In genomic region chr16:73143681-73144370, GRCh38 we compare ENCODE assay signal across 12 cellular contexts.
DNase-seq lines count a peak whose midpoint lies in the region; ATAC-seq and TF ChIP-seq lines count a peak whose summit lies in the region.
"Had no signal": no experiment of that assay in that cellular context is flagged by ENCODE, and none has a peak within 500 bp of the region (broad histone marks: within the 10 kb centered on the region; RNA-seq: fewer than 3 reads in every experiment).

No MANE protein-coding gene starts in this region.

- H3K27ac ChIP-seq in left lung = peak overlapping the region; percentile 41 to 43
- peak overlapping the region in 2 of 5 donors; percentile 50 to 64 for H3K27ac ChIP-seq in stomach
- no peak overlapping the region for H3K27ac ChIP-seq in WERI-Rb-1

- no peak for TF ChIP-seq CTCF in choroid plexus epithelial cell (conservative IDR thresholded peaks at IDR 0.05; ENCODE audit: low read depth, low read length)
- TF ChIP-seq CTCF in left lung (IDR thresholded peaks at IDR 0.05) = no peak
- no peak for TF ChIP-seq CTCF in stomach (IDR thresholded peaks at IDR 0.05)
- TF ChIP-seq CTCF in WERI-Rb-1 (IDR thresholded peaks at IDR 0.05; ENCODE audit: low read depth, low read length) = no peak

- no peaks in the 10 kb centered on the region for H3K4me1 ChIP-seq in left lung
- peaks cover 0 to 10% (median 2%) of the 10 kb centered on the region in 4 donors for H3K4me1 ChIP-seq in stomach

- intact Hi-C loops in left lung (cut with DNase I) (no loop called here), stomach (cut with DNase I; ENCODE audit: low total_unique reads) (no loop called here)

- H3K9me3 ChIP-seq in left lung = no peaks in the 10 kb centered on the region
- H3K9me3 ChIP-seq in stomach = no peaks in the 10 kb centered on the region
- H3K9me3 ChIP-seq in WERI-Rb-1 (ENCODE audit: severe bottlenecking) = no peaks in the 10 kb centered on the region

- peak; percentile 60 for DNase-seq in EH (ENCODE audit: low read depth)
- peak; percentile 33 for DNase-seq in choroid plexus epithelial cell (ENCODE audit: low read depth)
- no peak for DNase-seq in left lung
- DNase-seq in stomach = no peak
- DNase-seq in WERI-Rb-1 = no peak
- DNase-seq: hippocampal formation, NCI-H2171 had no signal

- H3K4me3 ChIP-seq in choroid plexus epithelial cell (ENCODE audit: low read depth, low read length) = peak overlapping the region; percentile 56
- peak overlapping the region in 1 of 2 donors; percentile 5 for H3K4me3 ChIP-seq in left lung
- peak overlapping the region; percentile 28 to 38 (median 31) for H3K4me3 ChIP-seq in stomach
- no peak overlapping the region for H3K4me3 ChIP-seq in WERI-Rb-1 (ENCODE audit: low read depth, low read length)

- H3K36me3 ChIP-seq in left lung (no peaks in the 10 kb centered on the region), stomach (no peaks in the 10 kb centered on the region), WERI-Rb-1 (no peaks in the 10 kb centered on the region)

- ATAC-seq in left lung = no peak
- ATAC-seq in GM18520 (IDR thresholded peaks at IDR 0.05; ENCODE audit: unreplicated experiment) = no peak
- ATAC-seq in HG02840 (IDR thresholded peaks at IDR 0.05; ENCODE audit: low FRiP score, unreplicated experiment) = no peak
- ATAC-seq in GM21526 (IDR thresholded peaks at IDR 0.05; ENCODE audit: low FRiP score, unreplicated experiment) = no peak
- ATAC-seq: natural killer cell treated with Interleukin-12 subunit alpha and Interleukin-12 subunit beta and Interleukin-15 and Interleukin-18, amount 100 ng/mL, for 72 hours; Panc1 had no signal

- 29 to 45% (median 37%) methylated on average over 14 of the region's 14 CpGs for WGBS in stomach, 5 donors

- no peak for TF ChIP-seq POLR2A in stomach (IDR thresholded peaks at IDR 0.05)

- H3K27me3 ChIP-seq in left lung (no peaks in the 10 kb centered on the region), stomach (peaks cover 0 to 11% (median 0%) of the 10 kb centered on the region in 3 donors), WERI-Rb-1 (ENCODE audit: insufficient read depth, low read depth, severe bottlenecking) (no peaks in the 10 kb centered on the region)

- TF ChIP-seq EP300 in stomach (IDR thresholded peaks at IDR 0.05) = no peak

Comparison
In these comparisons a context has a peak if more than half of its experiments do, and no peak if none do; other contexts are left out.
1. DNase-seq: peak in EH (single experiment) and choroid plexus epithelial cell (single experiment); none in left lung (0 of 2), stomach (single experiment) and WERI-Rb-1 (single experiment).